ENCODE assay signal across 1 cellular context in the genomic region with DNA sequence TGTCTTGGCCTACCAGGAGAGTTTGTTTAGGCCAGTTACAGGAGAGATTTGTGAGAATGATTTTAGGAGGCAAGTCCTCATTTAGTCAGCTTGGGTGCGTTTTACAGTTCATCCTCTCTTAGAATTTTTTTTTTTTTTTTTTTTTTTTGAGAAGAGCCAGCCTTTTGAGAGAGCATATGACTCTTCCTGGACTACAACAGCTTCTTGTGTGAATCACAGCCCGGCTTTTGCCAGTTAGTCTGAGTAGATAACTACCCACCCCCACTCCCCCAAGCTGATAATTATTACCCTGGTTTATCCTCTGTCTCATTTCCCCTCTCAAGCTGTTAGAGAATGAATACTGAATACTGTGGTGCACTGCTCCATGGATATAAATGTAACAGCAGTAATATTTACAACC.
TF ChIP-seq lines count a peak whose summit lies in the region.

No MANE protein-coding gene starts in this region.

TF ChIP-seq in WTC11, 78 proteins besides CTCF, POLR2A, EP300 and RAD21 (continued from another document):
- TF ChIP-seq, protein P1, sequence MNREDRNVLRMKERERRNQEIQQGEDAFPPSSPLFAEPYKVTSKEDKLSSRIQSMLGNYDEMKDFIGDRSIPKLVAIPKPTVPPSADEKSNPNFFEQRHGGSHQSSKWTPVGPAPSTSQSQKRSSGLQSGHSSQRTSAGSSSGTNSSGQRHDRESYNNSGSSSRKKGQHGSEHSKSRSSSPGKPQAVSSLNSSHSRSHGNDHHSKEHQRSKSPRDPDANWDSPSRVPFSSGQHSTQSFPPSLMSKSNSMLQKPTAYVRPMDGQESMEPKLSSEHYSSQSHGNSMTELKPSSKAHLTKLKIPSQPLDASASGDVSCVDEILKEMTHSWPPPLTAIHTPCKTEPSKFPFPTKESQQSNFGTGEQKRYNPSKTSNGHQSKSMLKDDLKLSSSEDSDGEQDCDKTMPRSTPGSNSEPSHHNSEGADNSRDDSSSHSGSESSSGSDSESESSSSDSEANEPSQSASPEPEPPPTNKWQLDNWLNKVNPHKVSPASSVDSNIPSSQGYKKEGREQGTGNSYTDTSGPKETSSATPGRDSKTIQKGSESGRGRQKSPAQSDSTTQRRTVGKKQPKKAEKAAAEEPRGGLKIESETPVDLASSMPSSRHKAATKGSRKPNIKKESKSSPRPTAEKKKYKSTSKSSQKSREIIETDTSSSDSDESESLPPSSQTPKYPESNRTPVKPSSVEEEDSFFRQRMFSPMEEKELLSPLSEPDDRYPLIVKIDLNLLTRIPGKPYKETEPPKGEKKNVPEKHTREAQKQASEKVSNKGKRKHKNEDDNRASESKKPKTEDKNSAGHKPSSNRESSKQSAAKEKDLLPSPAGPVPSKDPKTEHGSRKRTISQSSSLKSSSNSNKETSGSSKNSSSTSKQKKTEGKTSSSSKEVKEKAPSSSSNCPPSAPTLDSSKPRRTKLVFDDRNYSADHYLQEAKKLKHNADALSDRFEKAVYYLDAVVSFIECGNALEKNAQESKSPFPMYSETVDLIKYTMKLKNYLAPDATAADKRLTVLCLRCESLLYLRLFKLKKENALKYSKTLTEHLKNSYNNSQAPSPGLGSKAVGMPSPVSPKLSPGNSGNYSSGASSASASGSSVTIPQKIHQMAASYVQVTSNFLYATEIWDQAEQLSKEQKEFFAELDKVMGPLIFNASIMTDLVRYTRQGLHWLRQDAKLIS (CRISPR knock-in tag; IDR thresholded peaks at IDR 0.05; ENCODE audit: borderline replicate concordance) = no peak
- TF ChIP-seq, protein P2, sequence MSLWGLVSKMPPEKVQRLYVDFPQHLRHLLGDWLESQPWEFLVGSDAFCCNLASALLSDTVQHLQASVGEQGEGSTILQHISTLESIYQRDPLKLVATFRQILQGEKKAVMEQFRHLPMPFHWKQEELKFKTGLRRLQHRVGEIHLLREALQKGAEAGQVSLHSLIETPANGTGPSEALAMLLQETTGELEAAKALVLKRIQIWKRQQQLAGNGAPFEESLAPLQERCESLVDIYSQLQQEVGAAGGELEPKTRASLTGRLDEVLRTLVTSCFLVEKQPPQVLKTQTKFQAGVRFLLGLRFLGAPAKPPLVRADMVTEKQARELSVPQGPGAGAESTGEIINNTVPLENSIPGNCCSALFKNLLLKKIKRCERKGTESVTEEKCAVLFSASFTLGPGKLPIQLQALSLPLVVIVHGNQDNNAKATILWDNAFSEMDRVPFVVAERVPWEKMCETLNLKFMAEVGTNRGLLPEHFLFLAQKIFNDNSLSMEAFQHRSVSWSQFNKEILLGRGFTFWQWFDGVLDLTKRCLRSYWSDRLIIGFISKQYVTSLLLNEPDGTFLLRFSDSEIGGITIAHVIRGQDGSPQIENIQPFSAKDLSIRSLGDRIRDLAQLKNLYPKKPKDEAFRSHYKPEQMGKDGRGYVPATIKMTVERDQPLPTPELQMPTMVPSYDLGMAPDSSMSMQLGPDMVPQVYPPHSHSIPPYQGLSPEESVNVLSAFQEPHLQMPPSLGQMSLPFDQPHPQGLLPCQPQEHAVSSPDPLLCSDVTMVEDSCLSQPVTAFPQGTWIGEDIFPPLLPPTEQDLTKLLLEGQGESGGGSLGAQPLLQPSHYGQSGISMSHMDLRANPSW (CRISPR knock-in tag; conservative IDR thresholded peaks at IDR 0.05; ENCODE audit: low read depth) = no peak
- TF ChIP-seq ELF4 (CRISPR knock-in tag; IDR thresholded peaks at IDR 0.05; ENCODE audit: low read depth) (no peak), SMAD4 (CRISPR knock-in tag; IDR thresholded peaks at IDR 0.05) (no peak), TP53 (CRISPR knock-in tag; IDR thresholded peaks at IDR 0.05) (no peak), HMGA2 (CRISPR knock-in tag; IDR thresholded peaks at IDR 0.05) (no peak), NR1H2 (CRISPR knock-in tag; IDR thresholded peaks at IDR 0.05) (no peak)
- TF ChIP-seq, protein P3, sequence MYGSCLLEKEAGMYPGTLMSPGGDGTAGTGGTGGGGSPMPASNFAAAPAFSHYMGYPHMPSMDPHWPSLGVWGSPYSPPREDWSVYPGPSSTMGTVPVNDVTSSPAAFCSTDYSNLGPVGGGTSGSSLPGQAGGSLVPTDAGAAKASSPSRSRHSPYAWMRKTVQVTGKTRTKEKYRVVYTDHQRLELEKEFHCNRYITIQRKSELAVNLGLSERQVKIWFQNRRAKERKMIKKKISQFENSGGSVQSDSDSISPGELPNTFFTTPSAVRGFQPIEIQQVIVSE (CRISPR knock-in tag; IDR thresholded peaks at IDR 0.05; ENCODE audit: borderline replicate concordance) = no peak
